In genomic region chr5:68305223-68305865, GRCh38 we compare ENCODE assay signal across 20 cellular contexts.
DNase-seq lines count a peak whose midpoint lies in the region; ATAC-seq and TF ChIP-seq lines count a peak whose summit lies in the region.
"Had no signal": no experiment of that assay in that cellular context is flagged by ENCODE, and none has a peak within 500 bp of the region (broad histone marks: within the 10 kb centered on the region; RNA-seq: fewer than 3 reads in every experiment).

No MANE protein-coding gene starts in this region.

- H2BK15ac ChIP-seq in mesendoderm (replicated peaks; ENCODE audit: low read depth): no peak overlapping the region

- no peak overlapping the region for H3K27ac ChIP-seq in mesendoderm (ENCODE audit: low read depth, low read length)
- H3K27ac ChIP-seq in thyroid gland: peak overlapping the region; percentile 14 to 35 (median 18)
- H3K27ac ChIP-seq: Peyer's patch had no signal

- H3K23ac ChIP-seq in mesendoderm (ENCODE audit: low read length): no peak overlapping the region

- no peaks in the 10 kb centered on the region for H3K79me1 ChIP-seq in mesendoderm (ENCODE audit: low read length)

- no peak overlapping the region for H3K4me2 ChIP-seq in mesendoderm (ENCODE audit: low read length)

- ATAC-seq in left ventricle myocardium superior: no peak
- no peak for ATAC-seq in Right ventricle myocardium inferior

- H3K4me3 ChIP-seq in mesendoderm (ENCODE audit: low read length): no peak overlapping the region
- no peak overlapping the region for H3K4me3 ChIP-seq in thyroid gland (replicated peaks in 1 of 3)
- H3K4me3 ChIP-seq: Peyer's patch had no signal

- H3K4me1 ChIP-seq in mesendoderm (ENCODE audit: control insufficient read depth, low read depth, low read length): peaks cover 3% of the 10 kb centered on the region
- H3K4me1 ChIP-seq in thyroid gland: peaks cover 3 to 23% of the 10 kb centered on the region in 2 donors
- H3K4me1 ChIP-seq: Peyer's patch had no signal

- no peak overlapping the region for H4K8ac ChIP-seq in mesendoderm (ENCODE audit: low read depth, low read length)

- no peak overlapping the region for H3K18ac ChIP-seq in mesendoderm (ENCODE audit: low read length)

- no peak overlapping the region for H2AK5ac ChIP-seq in mesendoderm (ENCODE audit: low read length)

- H3K9me3 ChIP-seq in thyroid gland: no peaks in the 10 kb centered on the region
- H3K9me3 ChIP-seq: Peyer's patch had no signal

- H3K27me3 ChIP-seq in mesendoderm (ENCODE audit: insufficient read depth, low read length, poor library complexity) (no peaks in the 10 kb centered on the region), thyroid gland (no peaks in the 10 kb centered on the region)
- H3K27me3 ChIP-seq: Peyer's patch had no signal

- H3K9ac ChIP-seq in mesendoderm (ENCODE audit: low read length): no peak overlapping the region

- intact Hi-C loops in left ventricle myocardium superior (cut with micrococcal nuclease) (no loop called here), Right ventricle myocardium inferior (cut with DNase I) (no loop called here), thyroid gland (cut with DNase I) (no loop called here)

- no peak for TF ChIP-seq POLR2A in thyroid gland (IDR thresholded peaks at IDR 0.05)

- no peaks in the 10 kb centered on the region for H3K79me2 ChIP-seq in mesendoderm (ENCODE audit: control insufficient read depth, insufficient read depth, low read length)

- no peak overlapping the region for H2BK120ac ChIP-seq in mesendoderm (ENCODE audit: low read depth, low read length)

- DNase-seq in NCI-H1092 treated with DMSO at 0.1 percent for 48 hours (lab: John Stamatoyannopoulos, UW): peak; percentile 4
- DNase-seq in NCI-H1092 (lab: John Stamatoyannopoulos, UW): no peak
- DNase-seq in left ventricle myocardium superior: peak; percentile 23
- no peak for DNase-seq in Right ventricle myocardium inferior (ENCODE audit: missing footprints)
- no peak for DNase-seq in mesendoderm
- peak; percentile 44 to 49 for DNase-seq in thyroid gland
- DNase-seq in epidermal melanocyte (ENCODE audit: insufficient read length, low spot score): no peak
- no peak for DNase-seq in NCI-H1417 treated with DMSO at 0.1 percent for 48 hours (lab: John Stamatoyannopoulos, UW)
- DNase-seq: 8988T, DND-41, H7, HFFc6, Karpas-422, MM.1S, NCI-H1105, NCI-H1694 treated with DMSO at 0.1 percent for 48 hours, NCI-H2227 treated with DMSO at 0.1 percent for 48 hours, NCI-H524 treated with DMSO at 0.1 percent for 48 hours, Peyer's patch, Right ventricle myocardium superior had no signal

- H4K5ac ChIP-seq in mesendoderm (ENCODE audit: low read length): no peak overlapping the region

- no CpG with 5 or more reads among the region's 1 CpG for WGBS in mesendoderm (ENCODE audit: extremely low coverage, insufficient coverage, low lambda C conversion rate)
- 13 to 15% methylated on average over 1 of the region's 1 CpG for WGBS in thyroid gland, 2 donors

- no peak overlapping the region for H3K56ac ChIP-seq in mesendoderm (ENCODE audit: low read length)

- H3K36me3 ChIP-seq in mesendoderm (ENCODE audit: control insufficient read depth, insufficient read depth, low read length): no peaks in the 10 kb centered on the region
- H3K36me3 ChIP-seq in thyroid gland: peaks cover 0 to 3% of the 10 kb centered on the region in 2 donors

- H3K4ac ChIP-seq in mesendoderm (ENCODE audit: low read depth, low read length): peak overlapping the region; percentile 36

- no peak for TF ChIP-seq CTCF in thyroid gland (IDR thresholded peaks at IDR 0.05)

- no peak overlapping the region for H2BK5ac ChIP-seq in mesendoderm (ENCODE audit: low read length)

Comparison
In these comparisons a context has a peak if more than half of its experiments do, and no peak if none do; other contexts are left out.
1. DNase-seq: peak in NCI-H1092 treated with DMSO at 0.1 percent for 48 hours (single experiment), left ventricle myocardium superior (single experiment) and thyroid gland (2 of 2); none in NCI-H1092 (single experiment), Right ventricle myocardium inferior (single experiment), mesendoderm (single experiment), epidermal melanocyte (single experiment) and NCI-H1417 treated with DMSO at 0.1 percent for 48 hours (single experiment).